In genomic region chr1:151846686-151847227, GRCh38 we compare ENCODE assay signal across 22 cellular contexts. TPM values are rescaled to one million over a fixed set of nuclear protein-coding genes. Genes with fewer than 3 reads are reported as not detected.
A peak's percentile ranks its signal among the peaks of the same experiment; 100 is the strongest.
DNase-seq lines count a peak whose midpoint lies in the region; ATAC-seq, FAIRE-seq and TF ChIP-seq lines count a peak whose summit lies in the region.
"Had no signal": no experiment of that assay in that cellular context is flagged by ENCODE, and none has a peak within 500 bp of the region (broad histone marks: within the 10 kb centered on the region; RNA-seq: fewer than 3 reads in every experiment).

No MANE protein-coding gene starts in this region.

- H3K27ac ChIP-seq in CD4-positive, alpha-beta T cell (ENCODE audit: low read depth, low read length) = no peak overlapping the region
- H3K27ac ChIP-seq in OCI-LY7 (ENCODE audit: low read depth, low read length, poor library complexity, severe bottlenecking) (no peak overlapping the region), H1 (ENCODE audit: low read depth, low read length) (no peak overlapping the region)
- H3K27ac ChIP-seq: cardiac muscle cell had no signal

- no peak for TF ChIP-seq POLR2A in H1 (IDR thresholded peaks at IDR 0.05; ENCODE audit: control extremely low read depth in 1 of 2, low read depth in 2 of 2, low read length in 2 of 2)

- H3K36me3 Mint-ChIP-seq in T-helper 2 cell treated with Interferon-gamma antibody and Interleukin-4, amounts not matched to agents 5 μg/mL and 100 μg/mL, for 36 hours (ENCODE audit: low read depth) = no peaks in the 10 kb centered on the region
- H3K36me3 Mint-ChIP-seq in CD4-positive, alpha-beta T cell (ENCODE audit: low read depth) = peaks cover 5% of the 10 kb centered on the region

- H2BK120ac ChIP-seq in H1 (replicated peaks; ENCODE audit: low read depth, low read length) = no peak overlapping the region

- H3K4me2 ChIP-seq in OCI-LY7 (ENCODE audit: low read length) = no peak overlapping the region
- H3K4me2 ChIP-seq in H1 (ENCODE audit: insufficient read depth in 1 of 2, low read depth in 2 of 2, low read length in 2 of 2) = 0 out of 4 replicates have a peak overlapping the region, but pooled peaks have one; percentile 11 to 30
- H3K4me2 ChIP-seq: hepatocyte had no signal

- no peak overlapping the region for H3K14ac ChIP-seq in H1 (ENCODE audit: insufficient read length)

- no peak overlapping the region for H2AK5ac ChIP-seq in H1 (ENCODE audit: low read depth, low read length)

- H2BK15ac ChIP-seq in H1 (ENCODE audit: low read length) = 0 out of 2 replicates have a peak overlapping the region, but pooled peaks have one; percentile 88

- POLR2A ChIA-PET in CD4-positive, alpha-beta T cell (lab: Charles Lee) = no interaction called here
- POLR2A ChIA-PET in OCI-LY7 (lab: Charles Lee) = interaction anchor here (0.6 kb wide), 1 partner anchor 352 kb away, joined by 5 read pairs; no protein-coding TSS in a partner anchor
- POLR2A ChIA-PET in H1 (lab: Charles Lee; ENCODE audit: partially characterized antibody) = interaction anchor here (1.3 kb wide), 1 partner anchor 12 kb away, joined by 4 read pairs; no protein-coding TSS in a partner anchor

- CTCF ChIA-PET in CD4-positive, alpha-beta T cell (lab: Charles Lee) = no interaction called here
- CTCF ChIA-PET in OCI-LY7 (lab: Charles Lee; ENCODE audit: unreplicated experiment) = interaction anchor here (0.8 kb wide), 1 partner anchor 10 kb away, joined by 3 read pairs; no protein-coding TSS in a partner anchor
- CTCF ChIA-PET in H1 (lab: Charles Lee; ENCODE audit: partially characterized antibody) = interaction anchor here (0.6 to 1.3 kb wide), 7 partner anchors 10 to 408 kb away, joined by 3 to 7 read pairs (median 3); no protein-coding TSS in a partner anchor

- no peaks in the 10 kb centered on the region for H3K9me3 Mint-ChIP-seq in T-helper 2 cell treated with Interferon-gamma antibody and Interleukin-4, amounts not matched to agents 5 μg/mL and 100 μg/mL, for 36 hours
- no peaks in the 10 kb centered on the region for H3K9me3 Mint-ChIP-seq in CD4-positive, alpha-beta T cell

- no peaks in the 10 kb centered on the region for H3K79me1 ChIP-seq in H1 (ENCODE audit: low read depth, low read length)

- H3K18ac ChIP-seq in H1 (ENCODE audit: extremely low read depth, low read length) = no peak overlapping the region

- no peak overlapping the region; a peak in 1 of 7 replicates for H3K9ac ChIP-seq in H1 (replicated peaks in 1 of 4; ENCODE audit: extremely low read depth in 1 of 4, low read depth in 3 of 4, low read length in 3 of 4)

- intact Hi-C loops in CD4-positive, alpha-beta T cell (cut with DNase I, micrococcal nuclease) = no loop called here
- intact Hi-C loops in OCI-LY7 (cut with micrococcal nuclease; ENCODE audit: unreplicated experiment) (no loop called here), Right ventricle myocardium superior (cut with DNase I) (no loop called here)

- H2BK20ac ChIP-seq in H1 (ENCODE audit: low read length) = peak overlapping the region; percentile 72; the same call in 1 of the 2 replicates

- no peak overlapping the region; the same call in 1 of the 2 replicates for H2BK5ac ChIP-seq in H1 (ENCODE audit: low read depth, low read length)

- H3K4me3 Mint-ChIP-seq in T-helper 2 cell treated with Interferon-gamma antibody and Interleukin-4, amounts not matched to agents 5 μg/mL and 100 μg/mL, for 36 hours = no peak overlapping the region
- no peak overlapping the region for H3K4me3 Mint-ChIP-seq in CD4-positive, alpha-beta T cell
- H3K4me3 Mint-ChIP-seq: activated naive CD8-positive, alpha-beta T cell had no signal

- no peak overlapping the region for H3K56ac ChIP-seq in H1 (replicated peaks; ENCODE audit: insufficient read length, low read depth, low read length)

- H3K27me3 ChIP-seq in CD4-positive, alpha-beta T cell (ENCODE audit: control insufficient read depth, insufficient read depth, low read length) = no peaks in the 10 kb centered on the region
- H3K27me3 ChIP-seq in H1 (replicated peaks in 1 of 4; ENCODE audit: control insufficient read depth in 3 of 4, extremely low read depth in 1 of 4, insufficient read depth in 3 of 4, low read length in 3 of 4) = no peaks in the 10 kb centered on the region
- H3K27me3 ChIP-seq: hepatocyte had no signal

- H3K4me1 Mint-ChIP-seq in T-helper 2 cell treated with Interferon-gamma antibody and Interleukin-4, amounts not matched to agents 5 μg/mL and 100 μg/mL, for 36 hours (ENCODE audit: low read depth) = peaks cover 26% of the 10 kb centered on the region
- H3K4me1 Mint-ChIP-seq in CD4-positive, alpha-beta T cell (ENCODE audit: low read depth) = peaks cover 11% of the 10 kb centered on the region

- H3K79me2 ChIP-seq in OCI-LY7 (ENCODE audit: insufficient read depth, low read depth, low read length) (no peaks in the 10 kb centered on the region), H1 (ENCODE audit: control insufficient read depth in 1 of 2, insufficient read depth in 2 of 2, low read length in 2 of 2) (no peaks in the 10 kb centered on the region)
- H3K79me2 ChIP-seq: hepatocyte had no signal

- H3K36me3 ChIP-seq in OCI-LY7 (ENCODE audit: insufficient read depth, low read length) = no peaks in the 10 kb centered on the region
- H3K36me3 ChIP-seq in H1 (ENCODE audit: control insufficient read depth in 2 of 4, insufficient read depth in 4 of 4, low read length in 3 of 4) = no peaks in the 10 kb centered on the region
- H3K36me3 ChIP-seq: cardiac muscle cell had no signal

- H3K4me3 ChIP-seq in OCI-LY7 (ENCODE audit: low read depth, low read length, poor library complexity, severe bottlenecking) (no peak overlapping the region), H1 (ENCODE audit: extremely low read depth in 1 of 4, insufficient read depth in 2 of 4, low read depth in 3 of 4, low read length in 4 of 4) (no peak overlapping the region)
- H3K4me3 ChIP-seq: cardiac muscle cell, hepatocyte had no signal

- peak overlapping the region; percentile 41; the same call in 1 of the 2 replicates for H2AFZ ChIP-seq in OCI-LY7 (ENCODE audit: low read length)
- no peak overlapping the region for H2AFZ ChIP-seq in H1 (ENCODE audit: low read length)
- H2AFZ ChIP-seq: hepatocyte had no signal

- no peak for DNase-seq in T-helper 2 cell treated with Interferon-gamma antibody and Interleukin-4, amounts not matched to agents 5 μg/mL and 100 μg/mL, for 36 hours (ENCODE audit: low spot score)
- DNase-seq in T-helper 2 cell (no peak), OCI-LY7 (ENCODE audit: low spot score) (no peak), H1 (ENCODE audit: low read depth in 1 of 2, low spot score in 2 of 2) (no peak), EL (no peak), Right ventricle myocardium superior (no peak), cerebellum (ENCODE audit: low spot score) (no peak)
- DNase-seq in CD4-positive, alpha-beta T cell = peak in 1 of 10 experiments; percentile 6
- DNase-seq: 8988T, midbrain, NCI-H748 treated with DMSO at 0.1 percent for 48 hours, nucleus accumbens, T-helper 9 cell had no signal

- peak overlapping the region; percentile 7 for H3K27ac Mint-ChIP-seq in T-helper 2 cell treated with Interferon-gamma antibody and Interleukin-4, amounts not matched to agents 5 μg/mL and 100 μg/mL, for 36 hours
- H3K27ac Mint-ChIP-seq in CD4-positive, alpha-beta T cell = peak overlapping the region; percentile 28
- H3K27ac Mint-ChIP-seq: activated naive CD8-positive, alpha-beta T cell had no signal

- no peaks in the 10 kb centered on the region for H3K9me2 ChIP-seq in OCI-LY7 (ENCODE audit: insufficient read depth, low read length)

- no peak for ATAC-seq in CD4-positive, alpha-beta T cell (ENCODE audit: poor library complexity)
- no peak for ATAC-seq in Right ventricle myocardium superior (ENCODE audit: poor library complexity)

- 75% methylated on average over 8 of the region's 8 CpGs; no CpG with 5 or more reads in 1 of the 2 experiments for WGBS in H1 (ENCODE audit: extremely low coverage in 1 of 2, insufficient coverage in 1 of 2, insufficient read length in 1 of 2, insufficient replicate concordance in 2 of 2, low coverage in 1 of 2, low lambda C conversion rate in 2 of 2, missing lambda C conversion rate in 1 of 2), 2 experiments

- H3K4me1 ChIP-seq in OCI-LY7 (ENCODE audit: insufficient read depth, low read length, poor library complexity, severe bottlenecking) (peaks cover 21% of the 10 kb centered on the region), H1 (replicated peaks in 1 of 4; ENCODE audit: control insufficient read depth in 3 of 4, insufficient read depth in 4 of 4, low read length in 3 of 4) (peaks cover 6 to 11% (median 7%) of the 10 kb centered on the region in 4 experiments)

- no peak overlapping the region for H4K91ac ChIP-seq in H1 (replicated peaks; ENCODE audit: insufficient read length, low read length)

- TF ChIP-seq CTCF in CD4-positive, alpha-beta T cell (IDR thresholded peaks at IDR 0.05) = no peak
- TF ChIP-seq CTCF in OCI-LY7 (conservative IDR thresholded peaks at IDR 0.05; ENCODE audit: low read length) (no peak), H1 (IDR thresholded peaks at IDR 0.05; ENCODE audit: control extremely low read depth in 1 of 3, insufficient read depth in 1 of 3, low read depth in 1 of 3, low read length in 3 of 3) (no peak)

- H3K23me2 ChIP-seq in H1 (ENCODE audit: low read depth, low read length) = 0 out of 2 replicates have a peak, but pooled peaks cover 4% of the 10 kb centered on the region

- H3K27me3 Mint-ChIP-seq in T-helper 2 cell treated with Interferon-gamma antibody and Interleukin-4, amounts not matched to agents 5 μg/mL and 100 μg/mL, for 36 hours (ENCODE audit: low read depth) = no peaks in the 10 kb centered on the region
- no peaks in the 10 kb centered on the region for H3K27me3 Mint-ChIP-seq in CD4-positive, alpha-beta T cell
- H3K27me3 Mint-ChIP-seq: activated naive CD8-positive, alpha-beta T cell had no signal

- H4K20me1 ChIP-seq in OCI-LY7 (ENCODE audit: insufficient read depth, low read length) (no peaks in the 10 kb centered on the region), H1 (replicated peaks in 1 of 2; ENCODE audit: control insufficient read depth in 1 of 2, insufficient read depth in 2 of 2, low read length in 2 of 2) (no peaks in the 10 kb centered on the region)

- TF ChIP-seq RAD21 in H1 (IDR thresholded peaks at IDR 0.05 in 1 of 2, conservative IDR thresholded peaks at IDR 0.05 in 1 of 2; ENCODE audit: low read depth in 2 of 2, low read length in 2 of 2) = no peak

- no peak overlapping the region for H3K23ac ChIP-seq in H1 (ENCODE audit: insufficient read length)

- H4K8ac ChIP-seq in H1 (ENCODE audit: extremely low read depth, insufficient read depth, low read length) = no peak overlapping the region

- peak overlapping the region; percentile 48 for H3K4ac ChIP-seq in H1 (replicated peaks; ENCODE audit: insufficient read length, low read depth, low read length)

- H2BK12ac ChIP-seq in H1 (ENCODE audit: low read depth, low read length) = no peak overlapping the region

- TF ChIP-seq EP300 in H1 (IDR thresholded peaks at IDR 0.05; ENCODE audit: borderline replicate concordance in 1 of 2, low read depth in 2 of 2, low read length in 2 of 2) = no peak

- no TSS peak for BruUV-seq in OCI-LY7 (replicated peaks; lab: Mats Ljungman, UMichigan)

- H4K5ac ChIP-seq in H1 (ENCODE audit: insufficient read length, low read depth, low read length) = no peak overlapping the region

- no peaks in the 10 kb centered on the region for H3K9me3 ChIP-seq in CD4-positive, alpha-beta T cell (ENCODE audit: control insufficient read depth, low read length)
- H3K9me3 ChIP-seq in OCI-LY7 (ENCODE audit: low read length) (no peaks in the 10 kb centered on the region), H1 (ENCODE audit: insufficient read depth in 2 of 2, low read depth in 1 of 2, low read length in 1 of 2) (no peaks in the 10 kb centered on the region)

- FAIRE-seq in H1 (lab: Jason Lieb, UNC) = no peak
- FAIRE-seq: GM12892, H54, HTR-8/SVneo had no signal

RNA-seq across cellular contexts. Expression of gene THEM5, which starts 6.8 kb away (rescaled TPM):
- total RNA-seq in CD4-positive, alpha-beta T cell = not detected
- total RNA-seq in OCI-LY7 (2014; rRNA removed; shearing (Covaris generic)) = not detected in 2 replicates
- total RNA-seq in OCI-LY7 (2022) = not detected in 2 replicates
- total RNA-seq in H1 (2021; fragmentation: NEBNext Ultra II Directional; extraction: Animal tissue kit (Norgen Biotek cat#: 25700)) = not detected in 2 replicates
- not detected in 2 replicates for polyA plus RNA-seq in H1 (2011; rRNA removed)
- polyA plus RNA-seq in H1 (2011; cell fraction: cytosol; rRNA removed) = not detected
- not detected for polyA plus RNA-seq in H1 (2011; cell fraction: nucleus; rRNA removed)
- polyA plus RNA-seq in H1 (2012, experiment 1 of 2) = 0.29 to 0.50 TPM (median 0.39 TPM) in 4 replicates
- polyA plus RNA-seq in H1 (2012, experiment 2 of 2) = not detected
- not detected for polyA plus RNA-seq in H1 (2013, experiment 1 of 2)
- not detected for polyA plus RNA-seq in H1 (2013, experiment 2 of 2)
- not detected in 2 replicates for polyA minus RNA-seq in H1 (2011; rRNA and poly(A)+ RNA removed)
- not detected for polyA minus RNA-seq in H1 (2011; cell fraction: cytosol; rRNA and poly(A)+ RNA removed)
- not detected for polyA minus RNA-seq in H1 (2011; cell fraction: nucleus; rRNA and poly(A)+ RNA removed)
- not detected for total RNA-seq in Right ventricle myocardium superior
- not detected for total RNA-seq in cerebellum
- total RNA-seq: activated CD8-positive, alpha-beta memory T cell treated with anti-CD3 and anti-CD28 coated beads for 36 hours; cardiac muscle cell; fibroblast of lung; G401; hepatocyte had no signal
- polyA plus RNA-seq: cardiac muscle cell, fibroblast of lung had no signal

RNA-seq across cellular contexts. Expression of gene C2CD4D, which starts 7.1 kb away (rescaled TPM):
- under 1 TPM; 0.75 to 0.88 TPM for total RNA-seq in CD4-positive, alpha-beta T cell
- not detected in 2 replicates for total RNA-seq in OCI-LY7 (2014; rRNA removed; shearing (Covaris generic))
- not detected in 2 replicates for total RNA-seq in OCI-LY7 (2022)
- 0.54 and 0.71 TPM in 2 replicates for total RNA-seq in H1 (2021; fragmentation: NEBNext Ultra II Directional; extraction: Animal tissue kit (Norgen Biotek cat#: 25700))
- 0.41 and 0.60 TPM in 2 replicates for polyA plus RNA-seq in H1 (2011; rRNA removed)
- polyA plus RNA-seq in H1 (2011; cell fraction: cytosol; rRNA removed) = 0.58 TPM
- 1.00 TPM for polyA plus RNA-seq in H1 (2011; cell fraction: nucleus; rRNA removed)
- polyA plus RNA-seq in H1 (2012, experiment 1 of 2) = 0.80 to 1.0 TPM (median 0.90 TPM) in 4 replicates
- 0.14 TPM for polyA plus RNA-seq in H1 (2012, experiment 2 of 2)
- polyA plus RNA-seq in H1 (2013, experiment 1 of 2) = 0.30 TPM
- 0.48 TPM for polyA plus RNA-seq in H1 (2013, experiment 2 of 2)
- not detected in 2 replicates for polyA minus RNA-seq in H1 (2011; rRNA and poly(A)+ RNA removed)
- 0.66 TPM for polyA minus RNA-seq in H1 (2011; cell fraction: cytosol; rRNA and poly(A)+ RNA removed)
- polyA minus RNA-seq in H1 (2011; cell fraction: nucleus; rRNA and poly(A)+ RNA removed) = 1.6 TPM
- not detected for total RNA-seq in Right ventricle myocardium superior
- not detected for total RNA-seq in cerebellum
- total RNA-seq: cardiac muscle cell, fibroblast of lung, G401, hepatocyte had no signal
- polyA plus RNA-seq: fibroblast of lung had no signal

RNA-seq across cellular contexts. Expression of gene RORC, which starts 15.2 kb away (rescaled TPM):
- total RNA-seq in CD4-positive, alpha-beta T cell = 1 to 10 TPM; 3.6 to 3.7 TPM
- not detected in 2 replicates for total RNA-seq in OCI-LY7 (2014; rRNA removed; shearing (Covaris generic))
- total RNA-seq in OCI-LY7 (2022) = not detected in 2 replicates
- total RNA-seq in H1 (2021; fragmentation: NEBNext Ultra II Directional; extraction: Animal tissue kit (Norgen Biotek cat#: 25700)) = 0.52 and 0.54 TPM in 2 replicates
- 0.44 and 0.52 TPM in 2 replicates for polyA plus RNA-seq in H1 (2011; rRNA removed)
- 0.47 TPM for polyA plus RNA-seq in H1 (2011; cell fraction: cytosol; rRNA removed)
- 0.66 TPM for polyA plus RNA-seq in H1 (2011; cell fraction: nucleus; rRNA removed)
- 0.28 to 0.44 TPM (median 0.37 TPM) in 4 replicates for polyA plus RNA-seq in H1 (2012, experiment 1 of 2)
- 0.39 TPM for polyA plus RNA-seq in H1 (2012, experiment 2 of 2)
- polyA plus RNA-seq in H1 (2013, experiment 1 of 2) = 0.30 TPM
- polyA plus RNA-seq in H1 (2013, experiment 2 of 2) = 0.28 TPM
- polyA minus RNA-seq in H1 (2011; rRNA and poly(A)+ RNA removed) = 0.76 and 0.90 TPM in 2 replicates
- 0.44 TPM for polyA minus RNA-seq in H1 (2011; cell fraction: cytosol; rRNA and poly(A)+ RNA removed)
- 1.2 TPM for polyA minus RNA-seq in H1 (2011; cell fraction: nucleus; rRNA and poly(A)+ RNA removed)
- 15.4 TPM for total RNA-seq in Right ventricle myocardium superior
- 0.18 TPM for total RNA-seq in cerebellum
- total RNA-seq: cardiac muscle cell, G401 had no signal
- polyA plus RNA-seq: cardiac muscle cell, fibroblast of lung had no signal

RNA-seq across cellular contexts. Expression of gene LINGO4, which starts 41.5 kb away (rescaled TPM):
- under 1 TPM; 0.06 to 0.16 TPM for total RNA-seq in CD4-positive, alpha-beta T cell
- total RNA-seq in OCI-LY7 (2014; rRNA removed; shearing (Covaris generic)) = not detected in 2 replicates
- total RNA-seq in OCI-LY7 (2022) (not detected in 2 replicates), Right ventricle myocardium superior (0.78 TPM), cerebellum (not detected)
- not detected in 2 replicates for total RNA-seq in H1 (2021; fragmentation: NEBNext Ultra II Directional; extraction: Animal tissue kit (Norgen Biotek cat#: 25700))
- polyA plus RNA-seq in H1 (2011; rRNA removed) = 0.03 TPM in 1 of 2 replicates, not detected in the other
- not detected for polyA plus RNA-seq in H1 (2011; cell fraction: cytosol; rRNA removed)
- polyA plus RNA-seq in H1 (2011; cell fraction: nucleus; rRNA removed) = not detected
- polyA plus RNA-seq in H1 (2012, experiment 1 of 2) = 0.05 TPM in 1 of 4 replicates, not detected in the others
- polyA plus RNA-seq in H1 (2012, experiment 2 of 2) = not detected
- not detected for polyA plus RNA-seq in H1 (2013, experiment 1 of 2)
- not detected for polyA plus RNA-seq in H1 (2013, experiment 2 of 2)
- not detected in 2 replicates for polyA minus RNA-seq in H1 (2011; rRNA and poly(A)+ RNA removed)
- not detected for polyA minus RNA-seq in H1 (2011; cell fraction: cytosol; rRNA and poly(A)+ RNA removed)
- 0.30 TPM for polyA minus RNA-seq in H1 (2011; cell fraction: nucleus; rRNA and poly(A)+ RNA removed)
- total RNA-seq: cardiac muscle cell, fibroblast of lung, G401, hepatocyte had no signal
- polyA plus RNA-seq: cardiac muscle cell, fibroblast of lung, hepatocyte had no signal

RNA-seq across cellular contexts. Expression of gene TDRKH, which starts 56.5 kb away (rescaled TPM):
- total RNA-seq in CD4-positive, alpha-beta T cell = 1 to 10 TPM; 6.1 to 6.4 TPM
- total RNA-seq in OCI-LY7 (2014; rRNA removed; shearing (Covaris generic)) = 7.2 and 10.2 TPM in 2 replicates
- total RNA-seq in OCI-LY7 (2022) = 21.1 and 22.8 TPM in 2 replicates
- 23.8 and 26.1 TPM in 2 replicates for total RNA-seq in H1 (2021; fragmentation: NEBNext Ultra II Directional; extraction: Animal tissue kit (Norgen Biotek cat#: 25700))
- polyA plus RNA-seq in H1 (2011; rRNA removed) = 7.7 and 9.9 TPM in 2 replicates
- polyA plus RNA-seq in H1 (2011; cell fraction: cytosol; rRNA removed) = 11.5 TPM
- polyA plus RNA-seq in H1 (2011; cell fraction: nucleus; rRNA removed) = 10.3 TPM
- 15.2 to 18.5 TPM (median 16.9 TPM) in 4 replicates for polyA plus RNA-seq in H1 (2012, experiment 1 of 2)
- polyA plus RNA-seq in H1 (2012, experiment 2 of 2) = 3.5 TPM
- polyA plus RNA-seq in H1 (2013, experiment 1 of 2) = 15.1 TPM
- 15.0 TPM for polyA plus RNA-seq in H1 (2013, experiment 2 of 2)
- polyA minus RNA-seq in H1 (2011; rRNA and poly(A)+ RNA removed) = 17.9 and 19.3 TPM in 2 replicates
- polyA minus RNA-seq in H1 (2011; cell fraction: cytosol; rRNA and poly(A)+ RNA removed) = 8.6 TPM
- polyA minus RNA-seq in H1 (2011; cell fraction: nucleus; rRNA and poly(A)+ RNA removed) = 11.3 TPM
- 4.5 TPM for total RNA-seq in Right ventricle myocardium superior
- total RNA-seq in cerebellum = 17.9 TPM
